Comparison of ENCODE assay signal across 17 cellular contexts in genomic region chr19:47703301-47703700, GRCh38. TPM values are rescaled to one million over a fixed set of nuclear protein-coding genes. Genes with fewer than 3 reads are reported as not detected.
DNase-seq lines count a peak whose midpoint lies in the region; ATAC-seq and TF ChIP-seq lines count a peak whose summit lies in the region.
"Had no signal": no experiment of that assay in that cellular context is flagged by ENCODE, and none has a peak within 500 bp of the region (broad histone marks: within the 10 kb centered on the region; RNA-seq: fewer than 3 reads in every experiment).

No MANE protein-coding gene starts in this region.

- TF ChIP-seq POLR2A in stomach (IDR thresholded peaks at IDR 0.05) (no peak), erythroblast (IDR thresholded peaks at IDR 0.05; ENCODE audit: low read length) (no peak)

- H3K4me3 ChIP-seq in SK-N-MC (no peak overlapping the region), fibroblast of lung (replicated peaks in 1 of 4; ENCODE audit: control extremely low read depth in 1 of 4, insufficient read depth in 1 of 4, low read depth in 3 of 4, low read length in 4 of 4) (no peak overlapping the region), stomach (no peak overlapping the region)

- H3K4me2 ChIP-seq in fibroblast of lung (ENCODE audit: extremely low read depth, insufficient read depth, low read length) = no peak overlapping the region

- H3K9me3 ChIP-seq in SK-N-MC (ENCODE audit: low read depth, low read length) (no peaks in the 10 kb centered on the region), fibroblast of lung (ENCODE audit: control insufficient read depth, insufficient read depth, low read depth, low read length) (no peaks in the 10 kb centered on the region), stomach (no peaks in the 10 kb centered on the region)

- H3K27me3 ChIP-seq in fibroblast of lung (ENCODE audit: control insufficient read depth, insufficient read depth, low read length) (no peaks in the 10 kb centered on the region), stomach (peaks cover 0 to 9% (median 0%) of the 10 kb centered on the region in 3 donors)

- no peak for TF ChIP-seq EP300 in stomach (IDR thresholded peaks at IDR 0.05)

- H3K27ac ChIP-seq in SK-N-MC (peak overlapping the region; percentile 42; the same call in 1 of the 2 replicates), fibroblast of lung (ENCODE audit: insufficient read depth, low read length) (peak overlapping the region; percentile 28), stomach (peak overlapping the region in 4 of 5 donors; percentile 52 to 67 (median 57))
- H3K27ac ChIP-seq: C4-2B had no signal

- peaks cover 5% of the 10 kb centered on the region for H3K27me3 Mint-ChIP-seq in HFFc6 (ENCODE audit: insufficient read depth)

- ATAC-seq in HG03135 (IDR thresholded peaks at IDR 0.05; ENCODE audit: unreplicated experiment) = no peak
- no peak for ATAC-seq in HG02973 (IDR thresholded peaks at IDR 0.05; ENCODE audit: unreplicated experiment)

- 79 to 93% (median 89%) methylated on average over 5 of the region's 5 CpGs for WGBS in stomach, 5 donors

- H3K9ac ChIP-seq in SK-N-MC (ENCODE audit: insufficient read length) = no peak overlapping the region
- H3K9ac ChIP-seq in fibroblast of lung (ENCODE audit: insufficient read depth, low read length) = no peak overlapping the region

- H3K9me3 Mint-ChIP-seq in HFFc6 = no peaks in the 10 kb centered on the region; the same call in 1 of the 2 replicates

- DNase-seq in HFFc6 (no peak), SK-N-MC (ENCODE audit: low read depth, low spot score) (no peak), fibroblast of lung (ENCODE audit: low read depth in 2 of 2) (no peak), stomach (no peak), SW 1271 (lab: John Stamatoyannopoulos, UW) (no peak), erythroblast (lab: John Stamatoyannopoulos, UW) (no peak)
- DNase-seq: DMS79 treated with DMSO at 0.1 percent for 48 hours, NCI-H1417, NCI-H187, NCI-H2227 treated with DMSO at 0.1 percent for 48 hours, NCI-H510A treated with DMSO at 0.1 percent for 48 hours, NCI-H774, RPMI8226, SIG-M5 had no signal

- peaks cover 23% of the 10 kb centered on the region for H3K36me3 Mint-ChIP-seq in HFFc6 (ENCODE audit: low read depth)

- H3K4me3 Mint-ChIP-seq in HFFc6 = no peak overlapping the region

- H3K27ac Mint-ChIP-seq in HFFc6 = peak overlapping the region; percentile 75; the same call in 1 of the 2 replicates

- no peaks in the 10 kb centered on the region for H3K4me1 ChIP-seq in fibroblast of lung (ENCODE audit: control insufficient read depth, extremely low read depth, insufficient read depth, low read length)
- H3K4me1 ChIP-seq in stomach = peaks cover 0 to 7% (median 3%) of the 10 kb centered on the region in 4 donors

- H3K36me3 ChIP-seq in SK-N-MC (ENCODE audit: insufficient read depth, low read length) = peaks cover 15% of the 10 kb centered on the region; the same call in 1 of the 2 replicates
- H3K36me3 ChIP-seq in fibroblast of lung (ENCODE audit: control insufficient read depth, insufficient read depth, low read length) = peaks cover 18% of the 10 kb centered on the region
- peaks cover 43 to 54% (median 50%) of the 10 kb centered on the region in 4 donors for H3K36me3 ChIP-seq in stomach

- peaks cover 26% of the 10 kb centered on the region for H3K4me1 Mint-ChIP-seq in HFFc6 (ENCODE audit: low read depth)

- intact Hi-C loops in stomach (cut with DNase I; ENCODE audit: low total_unique reads) = no loop called here

- H3K79me2 ChIP-seq in fibroblast of lung (ENCODE audit: control insufficient read depth, insufficient read depth, low read length) = no peaks in the 10 kb centered on the region

- H4K20me1 ChIP-seq in fibroblast of lung (ENCODE audit: control insufficient read depth, extremely low read depth, insufficient read depth, low read length) = no peaks in the 10 kb centered on the region

- H2AFZ ChIP-seq in fibroblast of lung (ENCODE audit: low read length) = no peak overlapping the region

- TF ChIP-seq CTCF in HFFc6 (IDR thresholded peaks at IDR 0.05) (no peak), fibroblast of lung (conservative IDR thresholded peaks at IDR 0.05 in 1 of 2, IDR thresholded peaks at IDR 0.05 in 1 of 2; ENCODE audit: low read depth in 1 of 2, low read length in 2 of 2) (no peak), stomach (IDR thresholded peaks at IDR 0.05) (no peak)

RNA-seq across cellular contexts. Expression of gene EHD2, which starts 9.9 kb away (rescaled TPM):
- total RNA-seq in HFFc6 (2021; fragmentation: NEBNext Ultra II Directional; extraction: Animal tissue kit (Norgen Biotek cat#: 25700)) = 100 to 1,000 TPM; 321 to 395 (median 334) TPM
- total RNA-seq in fibroblast of lung (106 and 192 TPM in 2 replicates), stomach (100 to 1,000 TPM in 1 of 5 donors, 10 to 100 TPM in 4; 24.5 to 334 (median 36.2) TPM)
- polyA plus RNA-seq in fibroblast of lung (96.5 and 97.0 TPM in 2 replicates), stomach (10 to 100 TPM; 38.6 to 45.1 (median 39.9) TPM)
- polyA plus RNA-seq in fibroblast of lung (2012) = 422 and 520 TPM in 2 replicates
- polyA minus RNA-seq in fibroblast of lung (ENCODE audit: low replicate concordance) = 423 and 614 TPM in 2 replicates

RNA-seq across cellular contexts. Expression of gene NOP53, which starts 42.0 kb away (rescaled TPM):
- 100 to 1,000 TPM in 4 of 6 experiments, 10 to 100 TPM in 2; 72.7 to 113 (median 106) TPM for total RNA-seq in HFFc6 (2021; fragmentation: NEBNext Ultra II Directional; extraction: Animal tissue kit (Norgen Biotek cat#: 25700))
- total RNA-seq in fibroblast of lung (59.6 and 110 TPM in 2 replicates), stomach (100 to 1,000 TPM; 110 to 784 (median 214) TPM)
- polyA plus RNA-seq in fibroblast of lung (47.2 and 60.8 TPM in 2 replicates), stomach (100 to 1,000 TPM; 540 to 699 (median 547) TPM)
- polyA plus RNA-seq in fibroblast of lung (2012) = 151 and 182 TPM in 2 replicates
- polyA minus RNA-seq in fibroblast of lung (ENCODE audit: low replicate concordance) = 18.5 and 20.5 TPM in 2 replicates
